2 cellular contexts compared by ENCODE assay signal in the genomic region with DNA sequence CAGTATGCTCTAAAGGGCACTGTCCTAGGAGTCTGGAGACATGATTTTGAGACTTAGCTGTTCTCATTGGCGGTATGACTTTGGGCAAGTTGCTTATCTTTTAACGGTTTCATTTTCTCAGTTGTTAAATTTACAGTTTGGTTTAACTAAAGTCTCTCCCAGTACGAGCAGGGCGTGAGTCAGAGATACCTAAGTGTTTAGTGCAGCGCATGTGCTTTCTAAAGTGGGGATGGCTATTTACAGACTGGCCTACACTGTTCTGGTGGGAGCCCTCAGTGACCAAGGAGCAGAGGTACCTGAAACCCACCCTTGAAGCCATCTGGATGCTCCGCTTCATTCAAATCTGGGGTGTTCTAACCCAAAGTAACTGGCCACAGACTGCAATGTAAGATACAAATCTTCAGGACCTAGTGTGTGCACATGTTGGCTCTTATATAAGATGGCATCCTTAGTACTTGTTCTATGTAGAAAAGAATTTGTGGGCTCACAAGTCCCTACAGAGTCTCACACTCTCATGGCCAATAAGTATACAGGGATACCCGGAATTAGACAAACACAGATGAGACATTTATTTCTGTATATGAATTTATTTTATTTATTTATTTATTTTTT.
TF ChIP-seq lines count a peak whose summit lies in the region.

No MANE protein-coding gene starts in this region.

TF ChIP-seq in SK-N-SH treated with all-trans-retinoic acid at 6 μM for 48 hours, 23 proteins besides CTCF, POLR2A, EP300 and RAD21 (continued from another document):
- no peak for TF ChIP-seq PPARA (CRISPR knock-in tag; IDR thresholded peaks at IDR 0.05; ENCODE audit: borderline replicate concordance)

TF ChIP-seq in SK-N-SH, 30 proteins besides CTCF, POLR2A, EP300 and RAD21 (continued from another document):
- TF ChIP-seq, protein P1, sequence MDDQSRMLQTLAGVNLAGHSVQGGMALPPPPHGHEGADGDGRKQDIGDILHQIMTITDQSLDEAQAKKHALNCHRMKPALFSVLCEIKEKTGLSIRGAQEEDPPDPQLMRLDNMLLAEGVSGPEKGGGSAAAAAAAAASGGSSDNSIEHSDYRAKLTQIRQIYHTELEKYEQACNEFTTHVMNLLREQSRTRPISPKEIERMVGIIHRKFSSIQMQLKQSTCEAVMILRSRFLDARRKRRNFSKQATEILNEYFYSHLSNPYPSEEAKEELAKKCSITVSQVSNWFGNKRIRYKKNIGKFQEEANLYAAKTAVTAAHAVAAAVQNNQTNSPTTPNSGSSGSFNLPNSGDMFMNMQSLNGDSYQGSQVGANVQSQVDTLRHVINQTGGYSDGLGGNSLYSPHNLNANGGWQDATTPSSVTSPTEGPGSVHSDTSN (IDR thresholded peaks at IDR 0.05) = no peak
- TF ChIP-seq YY1 (IDR thresholded peaks at IDR 0.05; ENCODE audit: low read depth) (no peak), GATA2 (CRISPR knock-in tag; IDR thresholded peaks at IDR 0.05) (no peak), FOXJ3 (CRISPR knock-in tag; IDR thresholded peaks at IDR 0.05) (no peak), NFIC (IDR thresholded peaks at IDR 0.05; ENCODE audit: borderline replicate concordance) (no peak)
- TF ChIP-seq, protein P2, sequence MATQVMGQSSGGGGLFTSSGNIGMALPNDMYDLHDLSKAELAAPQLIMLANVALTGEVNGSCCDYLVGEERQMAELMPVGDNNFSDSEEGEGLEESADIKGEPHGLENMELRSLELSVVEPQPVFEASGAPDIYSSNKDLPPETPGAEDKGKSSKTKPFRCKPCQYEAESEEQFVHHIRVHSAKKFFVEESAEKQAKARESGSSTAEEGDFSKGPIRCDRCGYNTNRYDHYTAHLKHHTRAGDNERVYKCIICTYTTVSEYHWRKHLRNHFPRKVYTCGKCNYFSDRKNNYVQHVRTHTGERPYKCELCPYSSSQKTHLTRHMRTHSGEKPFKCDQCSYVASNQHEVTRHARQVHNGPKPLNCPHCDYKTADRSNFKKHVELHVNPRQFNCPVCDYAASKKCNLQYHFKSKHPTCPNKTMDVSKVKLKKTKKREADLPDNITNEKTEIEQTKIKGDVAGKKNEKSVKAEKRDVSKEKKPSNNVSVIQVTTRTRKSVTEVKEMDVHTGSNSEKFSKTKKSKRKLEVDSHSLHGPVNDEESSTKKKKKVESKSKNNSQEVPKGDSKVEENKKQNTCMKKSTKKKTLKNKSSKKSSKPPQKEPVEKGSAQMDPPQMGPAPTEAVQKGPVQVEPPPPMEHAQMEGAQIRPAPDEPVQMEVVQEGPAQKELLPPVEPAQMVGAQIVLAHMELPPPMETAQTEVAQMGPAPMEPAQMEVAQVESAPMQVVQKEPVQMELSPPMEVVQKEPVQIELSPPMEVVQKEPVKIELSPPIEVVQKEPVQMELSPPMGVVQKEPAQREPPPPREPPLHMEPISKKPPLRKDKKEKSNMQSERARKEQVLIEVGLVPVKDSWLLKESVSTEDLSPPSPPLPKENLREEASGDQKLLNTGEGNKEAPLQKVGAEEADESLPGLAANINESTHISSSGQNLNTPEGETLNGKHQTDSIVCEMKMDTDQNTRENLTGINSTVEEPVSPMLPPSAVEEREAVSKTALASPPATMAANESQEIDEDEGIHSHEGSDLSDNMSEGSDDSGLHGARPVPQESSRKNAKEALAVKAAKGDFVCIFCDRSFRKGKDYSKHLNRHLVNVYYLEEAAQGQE (IDR thresholded peaks at IDR 0.05; ENCODE audit: low read depth, low read length) = no peak
